ENCODE assay signal across 7 cellular contexts in the genomic region with DNA sequence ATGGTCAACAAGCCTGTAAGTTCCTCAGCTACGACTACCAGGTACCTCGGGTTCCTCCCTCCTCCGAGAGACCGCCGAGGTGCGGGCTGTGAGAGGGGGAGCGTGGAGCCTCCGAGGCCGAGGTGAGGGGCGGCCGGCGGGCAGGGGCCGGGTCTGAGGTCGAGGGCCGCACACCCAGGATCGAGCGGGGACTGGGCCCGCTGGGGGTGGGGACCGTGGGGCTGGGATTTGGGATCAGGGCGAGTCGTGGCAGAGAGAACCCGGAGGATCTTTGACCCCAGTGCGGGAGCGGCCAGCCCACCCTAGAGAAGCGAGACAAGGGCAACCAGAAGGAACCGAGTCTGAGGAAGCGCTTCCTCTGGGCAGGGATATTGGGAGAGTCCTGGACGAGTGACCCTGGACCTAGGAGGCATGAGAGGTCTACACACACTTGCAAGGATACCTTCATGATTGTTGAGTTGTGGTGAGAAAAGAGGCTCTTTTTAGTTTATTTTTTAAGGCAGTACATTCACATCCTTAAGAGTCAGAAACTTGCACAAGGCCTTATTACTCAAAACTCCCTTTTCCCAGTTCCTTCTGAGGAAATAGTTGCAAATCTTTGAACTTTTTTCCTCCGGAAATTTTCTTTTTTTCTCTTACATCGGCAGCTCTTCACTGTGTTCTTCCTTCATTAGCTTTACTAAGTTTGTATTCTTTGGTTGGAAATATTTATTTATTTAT. TPM values are rescaled to one million over a fixed set of nuclear protein-coding genes. Genes with fewer than 3 reads are reported as not detected.
A peak's percentile ranks its signal among the peaks of the same experiment; 100 is the strongest.
DNase-seq lines count a peak whose midpoint lies in the region; ATAC-seq and TF ChIP-seq lines count a peak whose summit lies in the region.

No MANE protein-coding gene starts in this region.

- ATAC-seq in heart left ventricle: peak in 2 of 4 donors; percentile 2 to 10
- peak; percentile 4 to 16 for ATAC-seq in gastrocnemius medialis

- H3K27me3 Mint-ChIP-seq in activated CD4-positive, alpha-beta memory T cell treated with anti-CD3 and anti-CD28 coated beads, Interleukin-2, amount 10 ng/mL, durations not matched to agents 7 days and 5 days: no peaks in the 10 kb centered on the region

- H3K36me3 ChIP-seq in HAP-1 (replicated peaks) (no peaks in the 10 kb centered on the region), heart left ventricle (no peaks in the 10 kb centered on the region), gastrocnemius medialis (no peaks in the 10 kb centered on the region)

- CTCF ChIA-PET in activated CD4-positive, alpha-beta memory T cell treated with anti-CD3 and anti-CD28 coated beads, Interleukin-2, amount 10 ng/mL, durations not matched to agents 7 days and 5 days (lab: Charles Lee): interaction anchor here (1.1 to 1.8 kb wide), 6 partner anchors 10 to 89 kb away, joined by 3 to 7 read pairs (median 3); no protein-coding TSS in a partner anchor

- H3K27ac Mint-ChIP-seq in activated CD4-positive, alpha-beta memory T cell treated with anti-CD3 and anti-CD28 coated beads, Interleukin-2, amount 10 ng/mL, durations not matched to agents 7 days and 5 days: peak overlapping the region; percentile 66

- H3K27me3 ChIP-seq in HAP-1 (ENCODE audit: low read depth) (no peaks in the 10 kb centered on the region), heart left ventricle (no peaks in the 10 kb centered on the region), gastrocnemius medialis (no peaks in the 10 kb centered on the region)

- TF ChIP-seq CTCF in heart left ventricle (IDR thresholded peaks at IDR 0.05) (no peak), gastrocnemius medialis (IDR thresholded peaks at IDR 0.05 in 4 of 5, conservative IDR thresholded peaks at IDR 0.05 in 1 of 5) (no peak), GM10266 (IDR thresholded peaks at IDR 0.05; ENCODE audit: control insufficient read depth, insufficient read depth, low read depth, missing control alignments) (no peak)

- DNase-seq in HAP-1 (ENCODE audit: low spot score in 2 of 2): no peak
- no peak for DNase-seq in activated CD4-positive, alpha-beta memory T cell treated with anti-CD3 and anti-CD28 coated beads, Interleukin-2, amount 10 ng/mL, durations not matched to agents 7 days and 5 days
- peak in 1 of 5 donors; percentile 45 for DNase-seq in heart left ventricle
- no peak for DNase-seq in gastrocnemius medialis
- no peak for DNase-seq in NCI-H345 treated with DMSO at 0.1 percent for 48 hours (lab: John Stamatoyannopoulos, UW; ENCODE audit: unreplicated experiment)
- DNase-seq in putamen (ENCODE audit: low spot score): no peak
- DNase-seq in GM10266 (ENCODE audit: extremely low spot score): no peak

- H3K4me1 ChIP-seq in HAP-1 (peaks cover 4% of the 10 kb centered on the region), heart left ventricle (peaks cover 0 to 26% (median 13%) of the 10 kb centered on the region in 12 donors), gastrocnemius medialis (peaks cover 6 to 8% of the 10 kb centered on the region in 2 donors)

- TF ChIP-seq POLR2A in heart left ventricle (IDR thresholded peaks at IDR 0.05): no peak
- TF ChIP-seq POLR2A in gastrocnemius medialis (IDR thresholded peaks at IDR 0.05): no peak

- peaks cover 32% of the 10 kb centered on the region for H3K4me1 Mint-ChIP-seq in activated CD4-positive, alpha-beta memory T cell treated with anti-CD3 and anti-CD28 coated beads, Interleukin-2, amount 10 ng/mL, durations not matched to agents 7 days and 5 days

- H3K36me3 Mint-ChIP-seq in activated CD4-positive, alpha-beta memory T cell treated with anti-CD3 and anti-CD28 coated beads, Interleukin-2, amount 10 ng/mL, durations not matched to agents 7 days and 5 days (ENCODE audit: low read depth): peaks cover 15% of the 10 kb centered on the region

- peak overlapping the region; percentile 94 to 100 (median 98) for H3K27ac ChIP-seq in heart left ventricle
- peak overlapping the region; percentile 91 to 99 (median 96) for H3K27ac ChIP-seq in gastrocnemius medialis

- H3K9me3 Mint-ChIP-seq in activated CD4-positive, alpha-beta memory T cell treated with anti-CD3 and anti-CD28 coated beads, Interleukin-2, amount 10 ng/mL, durations not matched to agents 7 days and 5 days: no peaks in the 10 kb centered on the region

- intact Hi-C loops in heart left ventricle (cut with DNase I): loop anchor here in 7 of 10 donors (2.0 to 5.0 kb wide), 4 partner anchors 16 to 74 kb away; no protein-coding TSS in a partner anchor
- intact Hi-C loops in gastrocnemius medialis (cut with DNase I; ENCODE audit: low total_unique reads): loop anchor here (1.0 to 2.0 kb wide), 3 partner anchors 16 to 40 kb away; partner anchors contain the start of gene HNRNPF

- POLR2A ChIA-PET in activated CD4-positive, alpha-beta memory T cell treated with anti-CD3 and anti-CD28 coated beads, Interleukin-2, amount 10 ng/mL, durations not matched to agents 7 days and 5 days (lab: Charles Lee): interaction anchor here (0.6 to 4.0 kb wide), 12 partner anchors 9 to 43 kb away, joined by 3 to 68 read pairs (median 12); partner anchors contain the start of gene HNRNPF

- H3K9me3 ChIP-seq in HAP-1 (no peaks in the 10 kb centered on the region), heart left ventricle (no peaks in the 10 kb centered on the region), gastrocnemius medialis (no peaks in the 10 kb centered on the region)

- 5 to 11% (median 7%) methylated on average over 12 to 30 of the region's 30 CpGs for WGBS in heart left ventricle, 4 donors

- H3K4me3 ChIP-seq in HAP-1 (peak overlapping the region; percentile 84), heart left ventricle (peak overlapping the region; percentile 55 to 99 (median 81)), gastrocnemius medialis (peak overlapping the region; percentile 70 to 87 (median 77))

- H3K4me3 Mint-ChIP-seq in activated CD4-positive, alpha-beta memory T cell treated with anti-CD3 and anti-CD28 coated beads, Interleukin-2, amount 10 ng/mL, durations not matched to agents 7 days and 5 days: peak overlapping the region; percentile 95

- in situ Hi-C loops in HAP-1 (cut with MboI; ENCODE audit: low sequenced_read_pairs) (no loop called here), gastrocnemius medialis (cut with MboI; ENCODE audit: low sequenced_read_pairs in 4 of 4) (no loop called here)

RNA-seq across cellular contexts. Expression of gene ZNF487, which starts 0.4 kb away (rescaled TPM):
- 1 to 10 TPM; 6.1 TPM for total RNA-seq in activated CD4-positive, alpha-beta memory T cell treated with anti-CD3 and anti-CD28 coated beads, Interleukin-2, amount 10 ng/mL, durations not matched to agents 7 days and 5 days
- 1 to 10 TPM; 1.8 to 5.1 (median 2.4) TPM for total RNA-seq in heart left ventricle
- 1 to 10 TPM; 2.2 to 3.4 TPM for polyA plus RNA-seq in heart left ventricle
- 1 to 10 TPM in 3 of 4 donors, under 1 TPM in 1; 0.80 to 2.4 (median 1.7) TPM for total RNA-seq in gastrocnemius medialis

RNA-seq across cellular contexts. Expression of gene HNRNPF, which starts 28.3 kb away (rescaled TPM):
- total RNA-seq in activated CD4-positive, alpha-beta memory T cell treated with anti-CD3 and anti-CD28 coated beads, Interleukin-2, amount 10 ng/mL, durations not matched to agents 7 days and 5 days: 100 to 1,000 TPM; 477 to 494 TPM
- total RNA-seq in heart left ventricle: 100 to 1,000 TPM in 1 of 9 donors, 10 to 100 TPM in 8; 60.4 to 142 (median 79.1) TPM
- 10 to 100 TPM; 24.0 to 95.2 TPM for polyA plus RNA-seq in heart left ventricle
- 100 to 1,000 TPM in 1 of 4 donors, 10 to 100 TPM in 3; 69.2 to 111 (median 90.6) TPM for total RNA-seq in gastrocnemius medialis
